ENCODE assay signal across 22 cellular contexts in the genomic region with DNA sequence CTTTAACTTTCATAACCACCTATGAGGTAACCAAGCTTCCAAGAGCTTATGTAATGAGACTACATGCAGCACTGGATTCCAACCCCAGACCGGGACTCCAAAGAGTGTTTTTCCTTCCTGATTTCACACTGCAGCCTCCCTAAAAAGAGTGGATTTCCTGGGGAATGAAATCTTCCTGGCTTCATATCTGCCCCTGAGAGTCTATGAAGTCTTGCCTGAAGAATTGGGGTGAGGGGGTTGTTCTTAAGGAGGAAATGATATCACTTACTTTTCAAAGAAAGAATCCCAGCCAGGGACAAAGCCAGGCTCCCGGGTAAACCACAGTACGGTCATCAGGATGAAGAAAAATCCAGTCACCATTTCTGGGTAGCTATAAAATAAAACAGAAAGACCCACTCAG. TPM values are rescaled to one million over a fixed set of nuclear protein-coding genes. Genes with fewer than 3 reads are reported as not detected.
"Had no signal": no experiment of that assay in that cellular context is flagged by ENCODE, and none has a peak within 500 bp of the region (broad histone marks: within the 10 kb centered on the region; RNA-seq: fewer than 3 reads in every experiment).

No MANE protein-coding gene starts in this region.

- ATAC-seq: activated CD8-positive, alpha-beta T cell treated with anti-CD3 and anti-CD28 coated beads for 36 hours; activated naive CD4-positive, alpha-beta T cell treated with anti-CD3 and anti-CD28 coated beads, Interleukin-2, amount 50 U/mL, for 72 hours; activated T-cell treated with anti-CD3 and anti-CD28 coated beads, Interleukin-2, amount 50 U/mL, for 4 hours; gastrocnemius medialis; natural killer cell treated with Interleukin-12 subunit alpha and Interleukin-12 subunit beta and Interleukin-15 and Interleukin-18, amount 100 ng/mL, for 72 hours; WTC11 had no signal

- H3K4me3 ChIP-seq: gastrocnemius medialis, heart right ventricle, tibial artery had no signal

- DNase-seq: activated CD4-positive, alpha-beta T cell treated with anti-CD3 and anti-CD28 coated beads for 4 hours; activated CD8-positive, alpha-beta T cell treated with anti-CD3 and anti-CD28 coated beads for 36 hours; activated effector memory CD4-positive, alpha-beta T cell treated with Interleukin-2 at 50 U/mL for 16 hours; activated T-cell treated with anti-CD3 and anti-CD28 coated beads, Interleukin-2, amount 50 U/mL, for 4 hours; cerebellar nuclear complex; effector memory CD4-positive, alpha-beta T cell; gastrocnemius medialis; heart right ventricle; posterior cingulate gyrus; stimulated activated CD4-positive, alpha-beta T cell treated with anti-CD3 and anti-CD28 coated beads, Interleukin-15, amount 100 ng/mL, for 24 hours; stimulated activated CD4-positive, alpha-beta T cell treated with anti-CD3 and anti-CD28 coated beads, Interleukin-4, amount 100 ng/mL, for 1 hour; stimulated activated naive CD4-positive, alpha-beta T cell; tibial artery had no signal

- H3K9me3 Mint-ChIP-seq: activated CD8-positive, alpha-beta T cell treated with anti-CD3 and anti-CD28 coated beads for 36 hours; activated naive CD4-positive, alpha-beta T cell treated with anti-CD3 and anti-CD28 coated beads, Interleukin-2, amount 50 U/mL, for 72 hours; activated T-cell treated with anti-CD3 and anti-CD28 coated beads, Interleukin-2, amount 50 U/mL, for 4 hours; natural killer cell treated with Interleukin-12 subunit alpha and Interleukin-12 subunit beta and Interleukin-15 and Interleukin-18, amount 100 ng/mL, for 72 hours; T-helper 1 cell treated with Interleukin-12 subunit alpha and Interleukin-12 subunit beta and Interleukin-4 antibody, amounts not matched to agents 30 μg/mL and 1 μg/mL, for 36 hours; WTC11 had no signal

- H3K9me3 ChIP-seq: gastrocnemius medialis, heart right ventricle, tibial artery had no signal

- H3K4me3 Mint-ChIP-seq: activated CD8-positive, alpha-beta T cell treated with anti-CD3 and anti-CD28 coated beads for 36 hours; activated T-cell treated with anti-CD3 and anti-CD28 coated beads, Interleukin-2, amount 50 U/mL, for 4 hours; natural killer cell treated with Interleukin-12 subunit alpha and Interleukin-12 subunit beta and Interleukin-15 and Interleukin-18, amount 100 ng/mL, for 72 hours; T-helper 1 cell treated with Interleukin-12 subunit alpha and Interleukin-12 subunit beta and Interleukin-4 antibody, amounts not matched to agents 30 μg/mL and 1 μg/mL, for 36 hours; WTC11 had no signal

- H3K27me3 ChIP-seq: gastrocnemius medialis, heart right ventricle, tibial artery had no signal

- H3K27ac Mint-ChIP-seq: activated CD8-positive, alpha-beta T cell treated with anti-CD3 and anti-CD28 coated beads for 36 hours; activated naive CD4-positive, alpha-beta T cell treated with anti-CD3 and anti-CD28 coated beads, Interleukin-2, amount 50 U/mL, for 72 hours; natural killer cell treated with Interleukin-12 subunit alpha and Interleukin-12 subunit beta and Interleukin-15 and Interleukin-18, amount 100 ng/mL, for 72 hours; T-helper 1 cell treated with Interleukin-12 subunit alpha and Interleukin-12 subunit beta and Interleukin-4 antibody, amounts not matched to agents 30 μg/mL and 1 μg/mL, for 36 hours; WTC11 had no signal

- H3K4me1 ChIP-seq: tibial artery had no signal

- FAIRE-seq: islet of Langerhans, urothelium cell line had no signal

- H3K27ac ChIP-seq: epithelial cell of prostate, gastrocnemius medialis, tibial artery had no signal

- H3K36me3 Mint-ChIP-seq: activated naive CD4-positive, alpha-beta T cell treated with anti-CD3 and anti-CD28 coated beads, Interleukin-2, amount 50 U/mL, for 72 hours; natural killer cell treated with Interleukin-12 subunit alpha and Interleukin-12 subunit beta and Interleukin-15 and Interleukin-18, amount 100 ng/mL, for 72 hours had no signal

- H3K27me3 Mint-ChIP-seq: activated CD8-positive, alpha-beta T cell treated with anti-CD3 and anti-CD28 coated beads for 36 hours; natural killer cell treated with Interleukin-12 subunit alpha and Interleukin-12 subunit beta and Interleukin-15 and Interleukin-18, amount 100 ng/mL, for 72 hours had no signal

RNA-seq across cellular contexts. Expression of gene SLC13A4, which starts 35.9 kb away (rescaled TPM):
- total RNA-seq: activated CD8-positive, alpha-beta T cell treated with anti-CD3 and anti-CD28 coated beads for 36 hours; activated naive CD4-positive, alpha-beta T cell treated with anti-CD3 and anti-CD28 coated beads, Interleukin-2, amount 50 U/mL, for 72 hours; activated T-cell treated with anti-CD3 and anti-CD28 coated beads, Interleukin-2, amount 50 U/mL, for 4 hours; gastrocnemius medialis; mucosa of gallbladder; natural killer cell treated with Interleukin-12 subunit alpha and Interleukin-12 subunit beta and Interleukin-15 and Interleukin-18, amount 100 ng/mL, for 72 hours; skeletal muscle tissue had no signal

RNA-seq across cellular contexts. Expression of gene FAM180A, which starts 56.6 kb away (rescaled TPM):
- total RNA-seq: activated CD8-positive, alpha-beta T cell treated with anti-CD3 and anti-CD28 coated beads for 36 hours; activated naive CD4-positive, alpha-beta T cell treated with anti-CD3 and anti-CD28 coated beads, Interleukin-2, amount 50 U/mL, for 72 hours; activated T-cell treated with anti-CD3 and anti-CD28 coated beads, Interleukin-2, amount 50 U/mL, for 4 hours; natural killer cell treated with Interleukin-12 subunit alpha and Interleukin-12 subunit beta and Interleukin-15 and Interleukin-18, amount 100 ng/mL, for 72 hours; WTC11 had no signal
